In the genomic region with DNA sequence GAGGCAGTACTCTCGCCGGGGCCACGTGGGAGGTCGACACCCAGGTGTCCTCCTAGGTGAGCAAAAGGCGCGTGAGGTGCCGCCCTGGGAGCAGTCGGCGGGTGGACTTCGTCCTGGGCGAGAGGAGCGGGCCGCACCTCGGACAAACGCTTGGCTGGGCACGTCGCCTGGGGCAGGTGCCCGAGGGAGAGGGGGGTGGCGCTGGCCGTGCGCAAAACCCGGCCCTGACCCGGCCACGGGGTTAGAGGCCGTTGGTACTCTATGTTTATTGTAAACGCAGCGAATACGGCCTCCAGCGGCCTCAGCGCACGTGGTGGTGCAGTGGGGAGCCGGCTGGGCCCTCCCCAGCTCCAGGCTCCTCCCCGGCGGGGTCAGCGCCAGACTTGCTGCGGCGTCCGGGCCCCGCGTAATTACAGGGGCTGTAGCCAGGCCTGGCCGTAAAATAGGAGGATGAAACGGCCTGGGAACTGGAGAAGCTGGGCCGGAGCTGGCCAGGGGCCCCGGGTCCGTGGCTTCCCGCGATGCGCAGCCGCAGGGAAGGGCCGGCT, we compare ENCODE assay signal across 8 cellular contexts. TPM values are rescaled to one million over a fixed set of nuclear protein-coding genes. Genes with fewer than 3 reads are reported as not detected.
DNase-seq lines count a peak whose midpoint lies in the region; ATAC-seq and TF ChIP-seq lines count a peak whose summit lies in the region.

No MANE protein-coding gene starts in this region.

- H3K9me3 ChIP-seq in MG63 = no peaks in the 10 kb centered on the region

- no peak for TF ChIP-seq CTCF in chondrocyte (IDR thresholded peaks at IDR 0.05)

- DNase-seq in NCI-H2196 treated with DMSO at 0.1 percent for 48 hours (lab: John Stamatoyannopoulos, UW; ENCODE audit: unreplicated experiment) (peak; percentile 63), chondrocyte (ENCODE audit: low spot score) (no peak), superior temporal gyrus (ENCODE audit: extremely low spot score) (peak; percentile 83), MG63 (no peak)
- no peak for DNase-seq in activated CD4-positive, alpha-beta T cell treated with anti-CD3 and anti-CD28 coated beads for 1 hour

- no peak overlapping the region for H3K4me3 ChIP-seq in MG63

- H3K27ac Mint-ChIP-seq in chondrocyte (ENCODE audit: unreplicated experiment) = peak overlapping the region; percentile 71

- H3K4me1 Mint-ChIP-seq in chondrocyte (ENCODE audit: low read depth) = peaks cover 67% of the 10 kb centered on the region

- ATAC-seq in HG02981 (IDR thresholded peaks at IDR 0.05; ENCODE audit: unreplicated experiment) (no peak), GM19395 (IDR thresholded peaks at IDR 0.05; ENCODE audit: unreplicated experiment) (no peak)

- H3K27me3 Mint-ChIP-seq in chondrocyte (ENCODE audit: low read depth) = peaks cover 4% of the 10 kb centered on the region

- peak overlapping the region; percentile 98 for H3K27ac ChIP-seq in layer of hippocampus (ENCODE audit: low read depth, low read length)

- no peaks in the 10 kb centered on the region for H3K36me3 ChIP-seq in MG63

- H3K27me3 ChIP-seq in layer of hippocampus (ENCODE audit: control insufficient read depth, insufficient read depth, low read length) = peaks cover 2% of the 10 kb centered on the region
- peaks cover 7% of the 10 kb centered on the region; the same call in 1 of the 2 replicates for H3K27me3 ChIP-seq in MG63

- H3K4me3 Mint-ChIP-seq in chondrocyte (ENCODE audit: unreplicated experiment) = peak overlapping the region; percentile 70

- no peaks in the 10 kb centered on the region for H3K9me3 Mint-ChIP-seq in chondrocyte (ENCODE audit: low read depth)

- peaks cover 4% of the 10 kb centered on the region for H3K36me3 Mint-ChIP-seq in chondrocyte (ENCODE audit: low read depth)

RNA-seq across cellular contexts. Expression of gene EFNA1, which starts 1.7 kb away (rescaled TPM):
- total RNA-seq in chondrocyte = 10.9 to 27.6 TPM (median 12.6 TPM) in 3 replicates
- total RNA-seq in MG63 (2014; rRNA removed; shearing (Covaris generic); ENCODE audit: low replicate concordance) = 0.37 and 4.1 TPM in 2 replicates

RNA-seq across cellular contexts. Expression of gene SLC50A1, which starts 9.6 kb away (rescaled TPM):
- total RNA-seq in chondrocyte = 34.0 to 40.3 TPM (median 37.9 TPM) in 3 replicates
- total RNA-seq in MG63 (2014; rRNA removed; shearing (Covaris generic); ENCODE audit: low replicate concordance) = 25.9 and 56.9 TPM in 2 replicates

RNA-seq across cellular contexts. Expression of gene DPM3, which starts 14.3 kb away (rescaled TPM):
- total RNA-seq in chondrocyte = 41.3 to 73.3 TPM (median 48.9 TPM) in 3 replicates
- total RNA-seq in MG63 (2014; rRNA removed; shearing (Covaris generic); ENCODE audit: low replicate concordance) = 48.9 TPM in 1 of 2 replicates, not detected in the other

RNA-seq across cellular contexts. Expression of gene KRTCAP2, which starts 47.1 kb away (rescaled TPM):
- total RNA-seq in chondrocyte = 159 to 202 TPM (median 174 TPM) in 3 replicates
- total RNA-seq in MG63 (2014; rRNA removed; shearing (Covaris generic); ENCODE audit: low replicate concordance) = 220 and 236 TPM in 2 replicates

RNA-seq across cellular contexts. Expression of gene EFNA3, which starts 47.4 kb away (rescaled TPM):
- 4.3 to 5.5 TPM (median 4.5 TPM) in 3 replicates for total RNA-seq in chondrocyte
- 0.64 and 3.0 TPM in 2 replicates for total RNA-seq in MG63 (2014; rRNA removed; shearing (Covaris generic); ENCODE audit: low replicate concordance)

Comparison
In these comparisons a context has a peak if more than half of its experiments do, and no peak if none do; other contexts are left out.
1. DNase-seq: peak in NCI-H2196 treated with DMSO at 0.1 percent for 48 hours (single experiment) and superior temporal gyrus (single experiment); none in chondrocyte (single experiment), activated CD4-positive, alpha-beta T cell treated with anti-CD3 and anti-CD28 coated beads for 1 hour (single experiment) and MG63 (single experiment).